21 cellular contexts compared by ENCODE assay signal in the genomic region with DNA sequence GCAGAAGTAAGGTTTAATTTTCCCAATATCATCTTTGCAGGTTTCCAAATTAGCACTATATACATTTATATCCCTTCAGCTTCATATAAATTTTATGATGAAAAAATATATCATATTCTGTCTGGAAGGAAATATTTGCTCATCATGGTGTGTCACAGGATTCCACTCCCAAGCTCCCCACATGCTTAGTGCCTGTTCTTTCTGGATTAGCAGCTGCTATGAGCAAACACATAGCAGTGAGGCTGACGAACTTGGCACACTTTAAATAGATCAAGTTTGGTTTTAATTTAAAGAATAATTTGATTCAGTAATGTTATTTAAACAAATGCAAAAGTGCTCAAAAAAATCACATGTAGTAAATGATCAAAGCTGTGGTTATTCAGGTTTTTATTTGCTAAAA.
DNase-seq lines count a peak whose midpoint lies in the region; ATAC-seq and TF ChIP-seq lines count a peak whose summit lies in the region.
"Had no signal": no experiment of that assay in that cellular context is flagged by ENCODE, and none has a peak within 500 bp of the region (broad histone marks: within the 10 kb centered on the region; RNA-seq: fewer than 3 reads in every experiment).

No MANE protein-coding gene starts in this region.

- H3K23ac ChIP-seq in mesenchymal stem cell (ENCODE audit: low read length in 2 of 2): no peak overlapping the region

- H3K4me3 ChIP-seq in cardiac fibroblast (replicated peaks in 1 of 2; ENCODE audit: low read depth in 2 of 2, low read length in 2 of 2) (no peak overlapping the region), mesenchymal stem cell (ENCODE audit: insufficient read depth in 1 of 2, low read depth in 1 of 2, low read length in 2 of 2) (no peak overlapping the region)
- H3K4me3 ChIP-seq: pancreas, tibial artery had no signal

- no peak for TF ChIP-seq POLR2A in GM18505 (IDR thresholded peaks at IDR 0.05; ENCODE audit: borderline replicate concordance, extremely low read depth, insufficient read depth, insufficient read length)

- H2BK15ac ChIP-seq in mesenchymal stem cell (ENCODE audit: low read depth, poor library complexity, severe bottlenecking): no peak overlapping the region

- H3K18ac ChIP-seq in mesenchymal stem cell (ENCODE audit: low read depth in 1 of 2, low read length in 2 of 2): no peak overlapping the region

- no peak for ATAC-seq in GM18505 (IDR thresholded peaks at IDR 0.05; ENCODE audit: unreplicated experiment)
- ATAC-seq: left colon; natural killer cell; pancreas; stimulated activated naive B cell treated with anti-CD40 and anti-IgM and Interleukin-4, amounts not matched to agents 10 μg/mL and 1 μg/mL and 100 μg/mL, for 72 hours had no signal

- no CpG with 5 or more reads among the region's 1 CpG for WGBS in mesenchymal stem cell

- DNase-seq in COLO668 (lab: John Stamatoyannopoulos, UW; ENCODE audit: unreplicated experiment) (peak; percentile 35), LHCN-M2 (ENCODE audit: low read depth) (peak; percentile 83), cardiac fibroblast (ENCODE audit: low read depth in 2 of 2) (peak; percentile 16 to 78), mesenchymal stem cell (no peak), T-helper 1 cell (no peak), retina (no peak), GDM1 (lab: John Stamatoyannopoulos, UW) (no peak)
- DNase-seq: activated CD4-positive, alpha-beta T cell treated with anti-CD3 and anti-CD28 coated beads for 48 hours; activated naive CD8-positive, alpha-beta T cell treated with anti-CD3 and anti-CD28 coated beads, Interleukin-2, amount 10 ng/mL, durations not matched to agents 7 days and 5 days; CD4-positive, alpha-beta memory T cell; cortex of kidney; DMS153; KG1; left colon; MV-4-11; natural killer cell; NCI-H187 treated with DMSO at 0.1 percent for 48 hours; pancreas; stimulated activated naive B cell treated with anti-CD40 and anti-IgM and Interleukin-4, amounts not matched to agents 10 μg/mL and 1 μg/mL and 100 μg/mL, for 72 hours; tibial artery had no signal

- no peak overlapping the region for H2BK5ac ChIP-seq in mesenchymal stem cell (ENCODE audit: low read depth, low read length, poor library complexity, severe bottlenecking)

- no peak overlapping the region for H2BK12ac ChIP-seq in mesenchymal stem cell (ENCODE audit: low read length in 2 of 2)

- H3K4ac ChIP-seq in mesenchymal stem cell (ENCODE audit: low read depth in 1 of 2, low read length in 2 of 2): no peak overlapping the region

- H3K9me3 ChIP-seq in mesenchymal stem cell (ENCODE audit: control insufficient read depth, low read length): no peaks in the 10 kb centered on the region
- H3K9me3 ChIP-seq: pancreas, tibial artery had no signal

- H4K8ac ChIP-seq in mesenchymal stem cell (ENCODE audit: low read length): no peak overlapping the region

- no peak for TF ChIP-seq CTCF in cardiac fibroblast (IDR thresholded peaks at IDR 0.05; ENCODE audit: low read depth, low read length)

- H3K4me1 ChIP-seq in mesenchymal stem cell (ENCODE audit: control insufficient read depth, insufficient read depth, low read depth, low read length): no peaks in the 10 kb centered on the region
- H3K4me1 ChIP-seq: pancreas, tibial artery had no signal

- no peak overlapping the region for H2BK120ac ChIP-seq in mesenchymal stem cell (ENCODE audit: low read depth, low read length)

- peak overlapping the region; percentile 45 for H3K9ac ChIP-seq in mesenchymal stem cell (ENCODE audit: low read length)

- no peak overlapping the region for H2AK5ac ChIP-seq in mesenchymal stem cell (ENCODE audit: low read length, severe bottlenecking)

- no peak overlapping the region for H4K91ac ChIP-seq in mesenchymal stem cell (ENCODE audit: low read length)

- H3K27ac ChIP-seq in mesenchymal stem cell (ENCODE audit: low read length, poor library complexity, severe bottlenecking): no peak overlapping the region
- H3K27ac ChIP-seq: pancreas, tibial artery had no signal

- H3K36me3 ChIP-seq in mesenchymal stem cell (ENCODE audit: control insufficient read depth in 1 of 2, insufficient read depth in 2 of 2, low read depth in 1 of 2, low read length in 2 of 2): no peaks in the 10 kb centered on the region
- H3K36me3 ChIP-seq: pancreas, tibial artery had no signal

- H3K79me1 ChIP-seq in mesenchymal stem cell (replicated peaks; ENCODE audit: low read length, poor library complexity, severe bottlenecking): no peaks in the 10 kb centered on the region

- no peak overlapping the region for H3K4me2 ChIP-seq in mesenchymal stem cell (ENCODE audit: low read length, poor library complexity, severe bottlenecking)

- no peak overlapping the region for H3K14ac ChIP-seq in mesenchymal stem cell (ENCODE audit: low read length in 2 of 2)

- no peak overlapping the region for H2AFZ ChIP-seq in mesenchymal stem cell (ENCODE audit: low read depth, low read length)

- no peaks in the 10 kb centered on the region for H3K27me3 ChIP-seq in mesenchymal stem cell (ENCODE audit: control insufficient read depth in 1 of 2, insufficient read depth in 1 of 2, low read length in 2 of 2)
- H3K27me3 ChIP-seq: pancreas, tibial artery had no signal

Comparison
In these comparisons a context has a peak if more than half of its experiments do, and no peak if none do; other contexts are left out.
1. DNase-seq: peak in COLO668 (single experiment), LHCN-M2 (single experiment) and cardiac fibroblast (2 of 2); none in mesenchymal stem cell (single experiment), T-helper 1 cell (0 of 5), retina (single experiment) and GDM1 (single experiment).